Comparison of ENCODE assay signal across 8 cellular contexts in the genomic region with DNA sequence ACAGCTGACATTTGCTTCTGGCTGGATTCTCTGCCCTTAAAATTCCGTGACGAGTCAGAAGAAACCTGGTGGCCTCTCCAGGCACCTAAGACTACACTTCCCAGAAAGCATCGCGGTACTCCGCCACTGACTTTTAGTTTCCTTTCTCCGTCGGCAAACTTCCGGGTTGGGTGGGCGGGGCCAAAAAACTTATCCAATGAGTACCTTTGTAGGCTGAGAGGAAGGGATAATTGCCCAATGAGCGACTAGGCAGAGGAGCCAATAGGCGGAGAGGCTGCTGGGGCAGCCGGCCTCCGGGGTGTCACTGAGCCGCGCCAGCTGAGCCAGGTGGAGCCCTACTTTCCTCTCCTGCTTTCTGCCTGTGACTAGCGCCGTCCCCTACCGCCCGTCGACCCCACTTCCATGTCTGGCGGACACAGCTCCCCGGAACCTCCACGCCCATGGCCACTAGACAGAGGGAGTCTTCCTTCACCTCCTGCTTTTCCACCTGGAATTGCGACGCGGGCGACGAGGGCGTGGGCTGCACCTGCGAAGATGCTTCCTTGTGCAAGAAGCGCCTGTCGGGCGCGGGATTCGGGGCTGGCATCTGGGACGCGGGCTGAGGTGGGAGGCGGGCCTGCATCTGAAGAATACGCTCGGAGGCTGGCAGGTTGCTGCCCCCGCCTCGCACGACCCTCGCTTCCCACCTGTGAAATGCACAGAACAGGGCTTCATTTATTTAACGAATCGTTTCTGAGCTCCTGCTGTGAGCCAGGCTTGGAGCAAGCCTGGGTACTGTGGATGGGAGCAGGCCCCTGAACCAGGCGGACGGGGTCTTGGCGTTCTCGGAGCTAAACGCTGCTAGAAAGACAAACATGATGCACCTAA. TPM values are rescaled to one million over a fixed set of nuclear protein-coding genes. Genes with fewer than 3 reads are reported as not detected.
DNase-seq lines count a peak whose midpoint lies in the region; ATAC-seq and TF ChIP-seq lines count a peak whose summit lies in the region.

No MANE protein-coding gene starts in this region.

- H3K27ac Mint-ChIP-seq in activated T-helper 2 cell treated with anti-CD3 and anti-CD28 coated beads, Interferon-gamma antibody, Interleukin-2, Interleukin-4, amounts not matched to agents 10 μg/mL and 5 μg/mL and 100 μg/mL, durations not matched to agents 14 hours and 24 hours and 36 hours, result peak overlapping the region; percentile 99
- peak overlapping the region; percentile 17 to 91 for H3K27ac Mint-ChIP-seq in natural killer cell

- H3K9me3 Mint-ChIP-seq in activated T-helper 2 cell treated with anti-CD3 and anti-CD28 coated beads, Interferon-gamma antibody, Interleukin-2, Interleukin-4, amounts not matched to agents 10 μg/mL and 5 μg/mL and 100 μg/mL, durations not matched to agents 14 hours and 24 hours and 36 hours, result no peaks in the 10 kb centered on the region
- H3K9me3 Mint-ChIP-seq in natural killer cell, result no peaks in the 10 kb centered on the region

- H3K4me3 Mint-ChIP-seq in activated T-helper 2 cell treated with anti-CD3 and anti-CD28 coated beads, Interferon-gamma antibody, Interleukin-2, Interleukin-4, amounts not matched to agents 10 μg/mL and 5 μg/mL and 100 μg/mL, durations not matched to agents 14 hours and 24 hours and 36 hours (ENCODE audit: low read depth), result peak overlapping the region; percentile 92
- peak overlapping the region; percentile 91 for H3K4me3 Mint-ChIP-seq in natural killer cell

- ATAC-seq in natural killer cell, result peak; percentile 100

- no peak for TF ChIP-seq CTCF in fibroblast of pulmonary artery (IDR thresholded peaks at IDR 0.05; ENCODE audit: low read length, missing control alignments)
- no peak for TF ChIP-seq CTCF in natural killer cell (IDR thresholded peaks at IDR 0.05)

- DNase-seq in Daoy (ENCODE audit: low read depth) (peak; percentile 92), GOT3 (lab: John Stamatoyannopoulos, UW) (peak; percentile 73), LHCN-M2 (ENCODE audit: low read depth) (peak; percentile 95), RPMI7951 (ENCODE audit: low read depth) (peak; percentile 94), fibroblast of pulmonary artery (ENCODE audit: low read depth) (peak; percentile 97), natural killer cell (peak; percentile 84)
- DNase-seq in activated T-helper 2 cell treated with anti-CD3 and anti-CD28 coated beads, Interferon-gamma antibody, Interleukin-2, Interleukin-4, amounts not matched to agents 10 μg/mL and 5 μg/mL and 100 μg/mL, durations not matched to agents 14 hours and 24 hours and 36 hours (ENCODE audit: low spot score), result peak; percentile 89
- DNase-seq in stimulated activated naive CD4-positive, alpha-beta T cell (lab: John Stamatoyannopoulos, UW), result peak; percentile 87 to 97 (median 96)

- no peaks in the 10 kb centered on the region for H3K27me3 Mint-ChIP-seq in activated T-helper 2 cell treated with anti-CD3 and anti-CD28 coated beads, Interferon-gamma antibody, Interleukin-2, Interleukin-4, amounts not matched to agents 10 μg/mL and 5 μg/mL and 100 μg/mL, durations not matched to agents 14 hours and 24 hours and 36 hours (ENCODE audit: low read depth)
- H3K27me3 Mint-ChIP-seq in natural killer cell (ENCODE audit: low read depth in 2 of 2), result no peaks in the 10 kb centered on the region

- no peaks in the 10 kb centered on the region for H3K36me3 Mint-ChIP-seq in activated T-helper 2 cell treated with anti-CD3 and anti-CD28 coated beads, Interferon-gamma antibody, Interleukin-2, Interleukin-4, amounts not matched to agents 10 μg/mL and 5 μg/mL and 100 μg/mL, durations not matched to agents 14 hours and 24 hours and 36 hours (ENCODE audit: low read depth)
- no peaks in the 10 kb centered on the region for H3K36me3 Mint-ChIP-seq in natural killer cell

- H3K4me3 ChIP-seq in fibroblast of pulmonary artery (replicated peaks; ENCODE audit: low read depth, low read length), result peak overlapping the region; percentile 93

- intact Hi-C loops in activated T-helper 2 cell treated with anti-CD3 and anti-CD28 coated beads, Interferon-gamma antibody, Interleukin-2, Interleukin-4, amounts not matched to agents 10 μg/mL and 5 μg/mL and 100 μg/mL, durations not matched to agents 14 hours and 24 hours and 36 hours (cut with micrococcal nuclease), result loop anchor here (1.0 to 10.0 kb wide), 4 partner anchors 16 to 367 kb away; a partner anchor contains a TSS
- intact Hi-C loops in natural killer cell (cut with micrococcal nuclease), result loop anchor here (1.0 to 2.0 kb wide), 3 partner anchors 16 to 35 kb away; a partner anchor contains a TSS

- H3K4me1 Mint-ChIP-seq in activated T-helper 2 cell treated with anti-CD3 and anti-CD28 coated beads, Interferon-gamma antibody, Interleukin-2, Interleukin-4, amounts not matched to agents 10 μg/mL and 5 μg/mL and 100 μg/mL, durations not matched to agents 14 hours and 24 hours and 36 hours (ENCODE audit: low read depth), result peaks cover 30% of the 10 kb centered on the region
- peaks cover 13 to 35% of the 10 kb centered on the region in 2 donors for H3K4me1 Mint-ChIP-seq in natural killer cell

RNA-seq across cellular contexts. Expression of a gene that starts 16.5 kb away (rescaled TPM):
- 16.1 and 17.8 TPM in 2 replicates for total RNA-seq in Daoy (2014; rRNA removed; shearing (Covaris generic))
- total RNA-seq in LHCN-M2 (2014; rRNA removed), result 19.5 and 22.5 TPM in 2 replicates
- polyA plus RNA-seq in LHCN-M2 (2012), result 35.9 TPM
- 19.8 and 23.4 TPM in 2 replicates for total RNA-seq in RPMI7951 (2014; rRNA removed; shearing (Covaris generic))
- total RNA-seq in activated T-helper 2 cell treated with anti-CD3 and anti-CD28 coated beads, Interferon-gamma antibody, Interleukin-2, Interleukin-4, amounts not matched to agents 10 μg/mL and 5 μg/mL and 100 μg/mL, durations not matched to agents 14 hours and 24 hours and 36 hours, result 75.4 and 84.4 TPM in 2 replicates
- total RNA-seq in natural killer cell, result 10 to 100 TPM; 67.0 to 85.7 (median 84.7) TPM

Comparison
In these comparisons a context has a peak if more than half of its experiments do, and no peak if none do; other contexts are left out.
1. Peak in every context shown above with its lines: DNase-seq, ATAC-seq and H3K4me3 ChIP-seq.